Comparison of ENCODE assay signal across 18 cellular contexts in genomic region chr16:12141556-12141955, GRCh38.
DNase-seq lines count a peak whose midpoint lies in the region.
"Had no signal": no experiment of that assay in that cellular context is flagged by ENCODE, and none has a peak within 500 bp of the region (broad histone marks: within the 10 kb centered on the region; RNA-seq: fewer than 3 reads in every experiment).

No MANE protein-coding gene starts in this region.

- DNase-seq in A172 (ENCODE audit: low spot score): peak; percentile 21
- peak; percentile 56 for DNase-seq in ELR (ENCODE audit: low read depth)
- DNase-seq in dermis blood vessel endothelial cell: peak; percentile 51
- peak; percentile 19 to 58 for DNase-seq in lung microvascular endothelial cell (ENCODE audit: low read depth in 2 of 2)
- DNase-seq in amniotic stem cell (lab: John Stamatoyannopoulos, UW): no peak
- DNase-seq in amygdala (lab: John Stamatoyannopoulos, UW): no peak
- DNase-seq in activated effector memory CD4-positive, alpha-beta T cell treated with anti-CD3 and anti-CD28 coated beads, Interleukin-2, amount 50 U/mL, for 16 hours: no peak
- DNase-seq: ACHN; C1 segment of cervical spinal cord; CD8-positive, alpha-beta memory T cell; DMS53; GOT3; NCI-H1105; NCI-H2081; NCI-H510A treated with DMSO at 0.1 percent for 48 hours; NCI-H774; OCI-M1; SIG-M5 had no signal

Comparison
In these comparisons a context has a peak if more than half of its experiments do, and no peak if none do; other contexts are left out.
1. DNase-seq: peak in A172 (single experiment), ELR (single experiment), dermis blood vessel endothelial cell (single experiment) and lung microvascular endothelial cell (2 of 2); none in amniotic stem cell (single experiment), amygdala (0 of 56) and activated effector memory CD4-positive, alpha-beta T cell treated with anti-CD3 and anti-CD28 coated beads, Interleukin-2, amount 50 U/mL, for 16 hours (single experiment).